Comparison of ENCODE assay signal across 1 cellular context in the genomic region with DNA sequence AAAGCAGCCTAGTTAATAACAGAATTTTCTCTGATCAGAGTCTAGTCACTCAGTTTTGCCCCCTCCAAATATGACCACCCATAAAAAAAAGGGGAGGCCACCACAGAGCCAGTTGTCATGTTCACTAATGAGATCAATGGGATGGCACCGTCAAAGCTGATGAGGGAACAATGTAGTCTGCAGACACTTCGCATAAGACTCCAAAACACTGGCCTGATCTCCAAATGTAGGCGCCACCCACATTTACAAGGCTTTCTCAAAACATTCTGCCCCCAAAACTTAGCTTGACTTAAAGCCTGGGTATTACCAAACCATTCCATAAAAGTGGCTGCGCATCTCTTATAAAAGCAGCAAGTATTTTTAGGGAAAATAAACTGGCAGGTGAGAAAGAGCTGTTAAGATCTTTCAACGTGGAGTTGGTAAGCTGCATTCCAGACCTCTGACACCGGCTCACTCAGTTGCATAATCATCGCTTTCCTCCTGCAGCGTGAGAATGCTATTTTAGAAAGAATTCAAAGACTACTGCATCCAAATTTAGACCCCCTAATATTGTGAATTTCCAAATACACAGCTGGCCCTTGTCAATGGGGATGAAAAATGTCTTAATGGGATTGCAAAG.
A peak's percentile ranks its signal among the peaks of the same experiment; 100 is the strongest.
TF ChIP-seq lines count a peak whose summit lies in the region.

No MANE protein-coding gene starts in this region.

TF ChIP-seq in HepG2, 621 proteins besides CTCF, POLR2A, EP300 and RAD21:
- TF ChIP-seq PLRG1 (conservative IDR thresholded peaks at IDR 0.05) (no peak), NR2F1 (CRISPR knock-in tag; IDR thresholded peaks at IDR 0.05) (peak in 1 of 2 experiments; percentile 34; a peak in 1 of 4 replicates), TEAD3 (CRISPR knock-in tag; optimal IDR thresholded peaks at IDR 0.05; ENCODE audit: borderline replicate concordance) (peak; percentile 80), EEA1 (CRISPR knock-in tag; IDR thresholded peaks at IDR 0.05; ENCODE audit: borderline replicate concordance) (no peak), HNF4A (CRISPR knock-in tag; IDR thresholded peaks at IDR 0.05) (0 out of 2 replicates have a peak, but pooled peaks have one; percentile 4), CEBPB (IDR thresholded peaks at IDR 0.05; ENCODE audit: borderline replicate concordance, low read depth, low read length) (peak; percentile 89), CEBPG (CRISPR knock-in tag; IDR thresholded peaks at IDR 0.05) (peak; percentile 82), BHLHE40 (IDR thresholded peaks at IDR 0.05; ENCODE audit: low read length) (no peak), FOSL2 (CRISPR knock-in tag; IDR thresholded peaks at IDR 0.05) (peak; percentile 46; the same call in 1 of the 2 replicates), RARA (CRISPR knock-in tag; IDR thresholded peaks at IDR 0.05) (0 out of 2 replicates have a peak, but pooled peaks have one; percentile 8)
- TF ChIP-seq, protein P1, sequence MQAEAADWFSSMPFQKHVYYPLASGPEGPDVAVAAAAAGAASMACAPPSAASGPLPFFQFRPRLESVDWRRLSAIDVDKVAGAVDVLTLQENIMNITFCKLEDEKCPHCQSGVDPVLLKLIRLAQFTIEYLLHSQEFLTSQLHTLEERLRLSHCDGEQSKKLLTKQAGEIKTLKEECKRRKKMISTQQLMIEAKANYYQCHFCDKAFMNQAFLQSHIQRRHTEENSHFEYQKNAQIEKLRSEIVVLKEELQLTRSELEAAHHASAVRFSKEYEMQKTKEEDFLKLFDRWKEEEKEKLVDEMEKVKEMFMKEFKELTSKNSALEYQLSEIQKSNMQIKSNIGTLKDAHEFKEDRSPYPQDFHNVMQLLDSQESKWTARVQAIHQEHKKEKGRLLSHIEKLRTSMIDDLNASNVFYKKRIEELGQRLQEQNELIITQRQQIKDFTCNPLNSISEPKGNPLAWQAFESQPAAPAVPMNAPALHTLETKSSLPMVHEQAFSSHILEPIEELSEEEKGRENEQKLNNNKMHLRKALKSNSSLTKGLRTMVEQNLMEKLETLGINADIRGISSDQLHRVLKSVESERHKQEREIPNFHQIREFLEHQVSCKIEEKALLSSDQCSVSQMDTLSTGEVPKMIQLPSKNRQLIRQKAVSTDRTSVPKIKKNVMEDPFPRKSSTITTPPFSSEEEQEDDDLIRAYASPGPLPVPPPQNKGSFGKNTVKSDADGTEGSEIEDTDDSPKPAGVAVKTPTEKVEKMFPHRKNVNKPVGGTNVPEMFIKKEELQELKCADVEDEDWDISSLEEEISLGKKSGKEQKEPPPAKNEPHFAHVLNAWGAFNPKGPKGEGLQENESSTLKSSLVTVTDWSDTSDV (CRISPR knock-in tag; IDR thresholded peaks at IDR 0.05) = no peak
- TF ChIP-seq, protein P2, sequence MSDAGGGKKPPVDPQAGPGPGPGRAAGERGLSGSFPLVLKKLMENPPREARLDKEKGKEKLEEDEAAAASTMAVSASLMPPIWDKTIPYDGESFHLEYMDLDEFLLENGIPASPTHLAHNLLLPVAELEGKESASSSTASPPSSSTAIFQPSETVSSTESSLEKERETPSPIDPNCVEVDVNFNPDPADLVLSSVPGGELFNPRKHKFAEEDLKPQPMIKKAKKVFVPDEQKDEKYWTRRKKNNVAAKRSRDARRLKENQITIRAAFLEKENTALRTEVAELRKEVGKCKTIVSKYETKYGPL (CRISPR knock-in tag; IDR thresholded peaks at IDR 0.05) = peak; percentile 94
